Comparison of ENCODE assay signal across 8 cellular contexts in genomic region chr12:120265483-120266179, GRCh38. TPM values are rescaled to one million over a fixed set of nuclear protein-coding genes. Genes with fewer than 3 reads are reported as not detected.
DNase-seq lines count a peak whose midpoint lies in the region; ATAC-seq and TF ChIP-seq lines count a peak whose summit lies in the region.

PXN (minus strand) TSS chr12:120265730; CDS start chr12:120265629, 101 bp downstream.

- TF ChIP-seq CTCF in choroid plexus epithelial cell (conservative IDR thresholded peaks at IDR 0.05; ENCODE audit: low read depth, low read length) = peak; percentile 59

- ATAC-seq in HG03039 (IDR thresholded peaks at IDR 0.05; ENCODE audit: unreplicated experiment) (peak; percentile 46), left colon (peak; percentile 84)

- peak; percentile 85 for DNase-seq in DMS 273 (lab: John Stamatoyannopoulos, UW; ENCODE audit: unreplicated experiment)
- no peak for DNase-seq in DMS 273 treated with DMSO at 0.1 percent for 48 hours (lab: John Stamatoyannopoulos, UW)
- peak; percentile 76 for DNase-seq in NCI-H345 (lab: John Stamatoyannopoulos, UW)
- peak; percentile 90 to 92 for DNase-seq in activated CD4-positive, alpha-beta T cell treated with anti-CD3 and anti-CD28 coated beads for 4 hours
- DNase-seq in choroid plexus epithelial cell (ENCODE audit: low read depth) = peak; percentile 84
- peak; percentile 79 to 91 for DNase-seq in left colon
- peak; percentile 88 for DNase-seq in stimulated activated CD4-positive, alpha-beta T cell treated with anti-CD3 and anti-CD28 coated beads, Interleukin-1b, Interleukin-23, amount 100 ng/mL, for 48 hours

- peak within 1 kb of the TSS; percentile 88 for H3K4me3 ChIP-seq in choroid plexus epithelial cell (ENCODE audit: low read depth, low read length)

- intact Hi-C loops in left colon (cut with DNase I, micrococcal nuclease) = loop anchor here (2.0 to 5.0 kb wide), 2 partner anchors 38 to 39 kb away; no protein-coding TSS in a partner anchor

RNA-seq across cellular contexts. Expression of gene PXN, which starts in this region (rescaled TPM):
- 100 to 1,000 TPM; 161 to 164 TPM for total RNA-seq in left colon
